In genomic region chr12:53338916-53339315, GRCh38 we compare ENCODE assay signal across 28 cellular contexts. TPM values are rescaled to one million over a fixed set of nuclear protein-coding genes. Genes with fewer than 3 reads are reported as not detected.
DNase-seq lines count a peak whose midpoint lies in the region; ATAC-seq and TF ChIP-seq lines count a peak whose summit lies in the region.
"Had no signal": no experiment of that assay in that cellular context is flagged by ENCODE, and none has a peak within 500 bp of the region (broad histone marks: within the 10 kb centered on the region; RNA-seq: fewer than 3 reads in every experiment).

No MANE protein-coding gene starts in this region.

- no peak overlapping the region for H3K4me3 ChIP-seq in SJCRH30
- no peak overlapping the region for H3K4me3 ChIP-seq in fibroblast of villous mesenchyme (ENCODE audit: low read depth, low read length)
- H3K4me3 ChIP-seq in upper lobe of right lung = no peak overlapping the region

- H3K36me3 ChIP-seq in SJCRH30 (no peaks in the 10 kb centered on the region), upper lobe of right lung (no peaks in the 10 kb centered on the region)

- peaks cover 28% of the 10 kb centered on the region for H3K4me1 Mint-ChIP-seq in T-helper 17 cell

- no peak overlapping the region for H3K27ac Mint-ChIP-seq in T-helper 17 cell
- H3K27ac Mint-ChIP-seq: HFFc6 had no signal

- H3K9me3 ChIP-seq in SJCRH30 (replicated peaks) (no peaks in the 10 kb centered on the region), upper lobe of right lung (no peaks in the 10 kb centered on the region), T-helper 17 cell (ENCODE audit: control insufficient read depth, low read length, poor library complexity, severe bottlenecking) (no peaks in the 10 kb centered on the region)

- DNase-seq in NCI-H82 (lab: John Stamatoyannopoulos, UW) (peak; percentile 77), NCI-H82 treated with DMSO at 0.1 percent for 48 hours (lab: John Stamatoyannopoulos, UW; ENCODE audit: unreplicated experiment) (no peak), SJCRH30 (peak; percentile 25 to 38), fibroblast of villous mesenchyme (ENCODE audit: low read depth) (peak; percentile 12), upper lobe of right lung (no peak), T-helper 17 cell (no peak)
- DNase-seq: C1 segment of cervical spinal cord; Calu3; CD8-positive, alpha-beta memory T cell; DMS53; GF-D8; HFFc6; KG1; NCI-H1092; NCI-H1436 treated with DMSO at 0.1 percent for 48 hours; NCI-H1930; NCI-H748 treated with DMSO at 0.1 percent for 48 hours; SIG-M5 had no signal

- H3K4me1 ChIP-seq in SJCRH30 (peaks cover 6% of the 10 kb centered on the region; the same call in 1 of the 2 replicates), upper lobe of right lung (no peaks in the 10 kb centered on the region)

- no peak overlapping the region for H3K4me3 Mint-ChIP-seq in T-helper 17 cell
- H3K4me3 Mint-ChIP-seq: CD8-positive, alpha-beta memory T cell; HFFc6 had no signal

- intact Hi-C loops in upper lobe of right lung (cut with DNase I) = no loop called here

- no peak for TF ChIP-seq CTCF in fibroblast of villous mesenchyme (IDR thresholded peaks at IDR 0.05; ENCODE audit: insufficient read depth, low read depth, low read length)
- TF ChIP-seq CTCF in upper lobe of right lung (IDR thresholded peaks at IDR 0.05) = no peak

- peaks cover 9% of the 10 kb centered on the region for H3K36me3 Mint-ChIP-seq in T-helper 17 cell (ENCODE audit: low read depth)

- peaks cover 35% of the 10 kb centered on the region for H3K27me3 ChIP-seq in SJCRH30
- peaks cover 29% of the 10 kb centered on the region for H3K27me3 ChIP-seq in upper lobe of right lung

- peaks cover 53% of the 10 kb centered on the region for H3K27me3 Mint-ChIP-seq in T-helper 17 cell

- H3K27ac ChIP-seq in SJCRH30 (no peak overlapping the region), upper lobe of right lung (no peak overlapping the region)
- H3K27ac ChIP-seq: 22Rv1, HL-60 had no signal

- peak; percentile 16 for ATAC-seq in upper lobe of right lung
- ATAC-seq in HG02884 (IDR thresholded peaks at IDR 0.05; ENCODE audit: unreplicated experiment) = no peak
- ATAC-seq in HG02973 (IDR thresholded peaks at IDR 0.05; ENCODE audit: unreplicated experiment) = no peak
- ATAC-seq in T-helper 17 cell = no peak
- ATAC-seq: HepG2, Panc1 had no signal

RNA-seq across cellular contexts. Expression of gene SP7, which starts 2.8 kb away (rescaled TPM):
- total RNA-seq in SJCRH30 (2014; rRNA removed; shearing (Covaris generic)) = not detected in 2 replicates
- not detected in 2 replicates for total RNA-seq in fibroblast of villous mesenchyme
- total RNA-seq in upper lobe of right lung = not detected
- total RNA-seq in T-helper 17 cell = not detected
- total RNA-seq: Calu3; CD8-positive, alpha-beta memory T cell; H4; HepG2; HFFc6; HT-29; NCI-H460; T-helper 1 cell treated with Interleukin-12 subunit alpha and Interleukin-12 subunit beta and Interleukin-4 antibody, amounts not matched to agents 30 ng/mL and 1 ng/mL, for 36 hours had no signal

RNA-seq across cellular contexts. Expression of gene AAAS, which starts 17.5 kb away (rescaled TPM):
- total RNA-seq in SJCRH30 (2014; rRNA removed; shearing (Covaris generic)) = 55.5 and 57.2 TPM in 2 replicates
- total RNA-seq in fibroblast of villous mesenchyme (42.8 and 43.6 TPM in 2 replicates), upper lobe of right lung (43.2 TPM), T-helper 17 cell (10 to 100 TPM; 31.2 to 31.8 TPM)

RNA-seq across cellular contexts. Expression of gene MYG1, which starts 39.4 kb away (rescaled TPM):
- 35.8 and 37.9 TPM in 2 replicates for total RNA-seq in SJCRH30 (2014; rRNA removed; shearing (Covaris generic))
- total RNA-seq in fibroblast of villous mesenchyme (30.2 and 39.6 TPM in 2 replicates), upper lobe of right lung (41.9 TPM), T-helper 17 cell (10 to 100 TPM; 30.6 to 32.5 TPM)

RNA-seq across cellular contexts. Expression of gene SP1, which starts 41.1 kb away (rescaled TPM):
- total RNA-seq in SJCRH30 (2014; rRNA removed; shearing (Covaris generic)) = 50.2 and 53.1 TPM in 2 replicates
- total RNA-seq in fibroblast of villous mesenchyme (31.2 and 45.3 TPM in 2 replicates), upper lobe of right lung (87.7 TPM), T-helper 17 cell (10 to 100 TPM; 69.6 to 75.1 TPM)

RNA-seq across cellular contexts. Expression of gene PFDN5, which starts 43.6 kb away (rescaled TPM):
- total RNA-seq in SJCRH30 (2014; rRNA removed; shearing (Covaris generic)) = 297 and 308 TPM in 2 replicates
- total RNA-seq in fibroblast of villous mesenchyme = 328 and 382 TPM in 2 replicates
- total RNA-seq in upper lobe of right lung = 424 TPM
- total RNA-seq in T-helper 17 cell = 100 to 1,000 TPM; 566 to 600 TPM

Comparison
In these comparisons a context has a peak if more than half of its experiments do, and no peak if none do; other contexts are left out.
1. DNase-seq: peak in NCI-H82 (single experiment), SJCRH30 (2 of 2) and fibroblast of villous mesenchyme (single experiment); none in NCI-H82 treated with DMSO at 0.1 percent for 48 hours (single experiment), upper lobe of right lung (single experiment) and T-helper 17 cell (0 of 3).